In genomic region chr12:56300644-56301464, GRCh38 we compare ENCODE assay signal across 1 cellular context.
TF ChIP-seq lines count a peak whose summit lies in the region.

No MANE protein-coding gene starts in this region.

TF ChIP-seq in K562, 482 proteins besides CTCF, POLR2A, EP300 and RAD21 (continued from another document and continues in another):
- TF ChIP-seq ZMIZ1 (IDR thresholded peaks at IDR 0.05; ENCODE audit: low read depth in 2 of 2, low read length in 2 of 2) (peak in 1 of 2 experiments; percentile 34; a peak in 1 of 4 replicates), TAF7 (tag; IDR thresholded peaks at IDR 0.05) (0 out of 2 replicates have a peak, but pooled peaks have one; percentile 58), EP400 (IDR thresholded peaks at IDR 0.05) (no peak), JUND (IDR thresholded peaks at IDR 0.05; ENCODE audit: borderline replicate concordance, low read depth, low read length) (peak; percentile 59), JUND (tag; IDR thresholded peaks at IDR 0.05; ENCODE audit: borderline replicate concordance, low read depth, low read length) (peak; percentile 46; the same call in 2 of the 3 replicates), GMEB1 (CRISPR knock-in tag; IDR thresholded peaks at IDR 0.05) (no peak; the same call in 1 of the 2 replicates), PATZ1 (CRISPR knock-in tag; IDR thresholded peaks at IDR 0.05; ENCODE audit: borderline replicate concordance) (no peak), PRMT5 (CRISPR knock-in tag; IDR thresholded peaks at IDR 0.05) (no peak), HMG20B (CRISPR knock-in tag; IDR thresholded peaks at IDR 0.05) (no peak), MYBL2 (IDR thresholded peaks at IDR 0.05; ENCODE audit: low read depth) (no peak), MYBL2 (CRISPR knock-in tag; IDR thresholded peaks at IDR 0.05; ENCODE audit: borderline replicate concordance) (no peak), SREBF2 (CRISPR knock-in tag; IDR thresholded peaks at IDR 0.05) (no peak), ZNF224 (CRISPR knock-in tag; IDR thresholded peaks at IDR 0.05) (no peak), POLR3A (IDR thresholded peaks at IDR 0.05; ENCODE audit: borderline replicate concordance, extremely low read depth, insufficient read depth, insufficient read length) (no peak), YY1 (IDR thresholded peaks at IDR 0.05; ENCODE audit: borderline replicate concordance in 1 of 3, control insufficient read depth in 1 of 3, extremely low read depth in 1 of 3, insufficient read depth in 3 of 3, insufficient read length in 1 of 3, insufficient replicate concordance in 2 of 3, low read depth in 1 of 3, low read length in 2 of 3) (peak; percentile 30 to 70 (median 42)), CCNT2 (IDR thresholded peaks at IDR 0.05; ENCODE audit: borderline replicate concordance, extremely low read depth, insufficient read length, low read depth, low read length) (peak; percentile 34), NR2C1 (IDR thresholded peaks at IDR 0.05) (peak; percentile 95), NR2C1 (tag; IDR thresholded peaks at IDR 0.05) (peak; percentile 96), MTA1 (IDR thresholded peaks at IDR 0.05; ENCODE audit: borderline replicate concordance) (peak; percentile 25; the same call in 1 of the 2 replicates), EHMT2 (IDR thresholded peaks at IDR 0.05) (peak; percentile 39; the same call in 1 of the 2 replicates), NR2C2 (CRISPR knock-in tag; IDR thresholded peaks at IDR 0.05) (peak; percentile 82), NR2C2 (tag; IDR thresholded peaks at IDR 0.05) (peak; percentile 96), HINFP (tag; conservative IDR thresholded peaks at IDR 0.05; ENCODE audit: low read depth) (peak; percentile 28; the same call in 1 of the 2 replicates), NRF1 (conservative IDR thresholded peaks at IDR 0.05 in 1 of 2, IDR thresholded peaks at IDR 0.05 in 1 of 2) (no peak), ZNF280B (CRISPR knock-in tag; IDR thresholded peaks at IDR 0.05) (no peak), BCOR (IDR thresholded peaks at IDR 0.05) (peak; percentile 82), TRIM24 (IDR thresholded peaks at IDR 0.05) (peak in 1 of 2 experiments; percentile 69; a peak in 2 of 4 replicates), CXXC5 (CRISPR knock-in tag; IDR thresholded peaks at IDR 0.05) (peak; percentile 78), ZKSCAN3 (CRISPR knock-in tag; IDR thresholded peaks at IDR 0.05) (no peak), NR1H2 (CRISPR knock-in tag; IDR thresholded peaks at IDR 0.05) (no peak; the same call in 1 of the 2 replicates), CREB3L1 (IDR thresholded peaks at IDR 0.05; ENCODE audit: borderline replicate concordance, low read depth) (0 out of 2 replicates have a peak, but pooled peaks have one; percentile 17), ZBTB1 (CRISPR knock-in tag; IDR thresholded peaks at IDR 0.05; ENCODE audit: borderline replicate concordance, low read depth) (no peak), ZFX (CRISPR knock-in tag; IDR thresholded peaks at IDR 0.05) (0 out of 2 replicates have a peak, but pooled peaks have one; percentile 8), MTA2 (IDR thresholded peaks at IDR 0.05; ENCODE audit: low read depth) (peak; percentile 76), FOXM1 (IDR thresholded peaks at IDR 0.05; ENCODE audit: low read depth) (peak; percentile 73), FOXM1 (CRISPR knock-in tag; IDR thresholded peaks at IDR 0.05; ENCODE audit: low read depth) (no peak), KLF16 (IDR thresholded peaks at IDR 0.05) (peak; percentile 42; the same call in 1 of the 2 replicates), ARHGAP35 (IDR thresholded peaks at IDR 0.05; ENCODE audit: partially characterized antibody) (no peak), POLR2G (IDR thresholded peaks at IDR 0.05; ENCODE audit: low read depth, low read length) (0 out of 2 replicates have a peak, but pooled peaks have one; percentile 14), LCOR (CRISPR knock-in tag; IDR thresholded peaks at IDR 0.05) (peak; percentile 79), ZBTB2 (IDR thresholded peaks at IDR 0.05) (peak; percentile 59), ATF3 (IDR thresholded peaks at IDR 0.05) (peak; percentile 78), ATF3 (CRISPR knock-in tag; conservative IDR thresholded peaks at IDR 0.05) (no peak), SMAD3 (CRISPR knock-in tag; conservative IDR thresholded peaks at IDR 0.05) (0 out of 2 replicates have a peak, but pooled peaks have one; percentile 49), AFF1 (IDR thresholded peaks at IDR 0.05; ENCODE audit: low read depth in 1 of 2, partially characterized antibody in 2 of 2) (peak in 1 of 2 experiments; percentile 57), HNRNPLL (IDR thresholded peaks at IDR 0.05; ENCODE audit: low read depth, low read length, poor library complexity, severe bottlenecking) (peak; percentile 46), TAF1 (IDR thresholded peaks at IDR 0.05; ENCODE audit: control insufficient read depth, extremely low read depth, insufficient read depth, low read length, severe bottlenecking) (peak; percentile 41)
